ENCODE assay signal across 8 cellular contexts in the genomic region with DNA sequence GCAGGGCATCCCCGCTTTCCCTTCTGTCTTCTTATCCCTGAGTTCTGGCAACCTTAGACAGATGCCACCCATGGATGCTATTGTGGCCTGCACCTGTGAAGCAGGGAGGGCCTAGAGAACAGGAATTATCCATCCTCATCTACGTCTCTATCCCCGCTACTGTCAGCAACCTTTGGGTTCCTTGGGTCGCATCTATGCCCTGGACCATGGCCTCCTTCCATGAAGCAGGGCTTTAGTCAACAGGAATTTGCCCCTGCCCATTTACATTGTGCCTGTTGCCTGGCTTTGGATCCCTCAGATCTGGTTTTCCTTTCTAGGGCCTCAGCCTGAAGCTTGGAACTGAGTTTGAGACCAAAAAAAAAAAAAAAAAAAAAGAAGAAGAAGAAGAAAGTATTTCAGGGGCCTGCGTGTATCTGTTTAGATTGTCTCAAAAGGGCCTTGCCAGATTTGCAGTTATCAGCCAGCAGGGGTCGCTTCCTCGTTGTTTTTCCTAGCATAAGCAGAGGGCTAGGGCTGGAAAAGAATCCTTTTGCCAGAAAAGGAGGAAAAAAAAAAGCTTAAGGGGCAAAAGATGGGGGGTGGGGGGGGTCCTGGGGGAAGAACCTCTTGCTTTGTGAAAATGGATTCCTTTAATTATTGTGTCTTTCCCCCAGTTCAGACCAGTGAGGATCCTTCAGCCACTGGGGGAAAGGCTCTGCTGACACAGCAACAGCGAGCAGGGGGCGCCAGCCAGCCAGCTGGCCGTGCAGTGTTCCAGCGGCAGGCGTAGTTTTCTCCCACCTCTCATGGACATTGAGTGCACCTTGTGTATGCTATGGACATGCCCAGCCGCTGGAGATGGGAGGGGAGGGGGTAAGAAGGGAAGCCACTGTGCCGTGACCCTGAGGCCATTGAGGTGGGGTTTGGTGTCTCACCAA.
DNase-seq lines count a peak whose midpoint lies in the region; ATAC-seq, FAIRE-seq and TF ChIP-seq lines count a peak whose summit lies in the region.

No MANE protein-coding gene starts in this region.

- TF ChIP-seq CTCF in GM12878 (IDR thresholded peaks at IDR 0.05 in 2 of 3, conservative IDR thresholded peaks at IDR 0.05 in 1 of 3; ENCODE audit: control insufficient read depth in 2 of 3, extremely low read depth in 1 of 3, insufficient read depth in 1 of 3, low read depth in 3 of 3, low read length in 3 of 3) (peak; percentile 33 to 43 (median 40); a peak in 5 of 6 replicates), kidney epithelial cell (IDR thresholded peaks at IDR 0.05; ENCODE audit: insufficient read depth, low read length, poor library complexity, severe bottlenecking) (peak; percentile 63), tibial nerve (IDR thresholded peaks at IDR 0.05) (peak; percentile 24 to 54 (median 37))

- H3K9ac ChIP-seq in GM12878 (ENCODE audit: control insufficient read depth, insufficient read depth, low read length): no peak overlapping the region

- intact Hi-C loops in GM12878 (cut with micrococcal nuclease; ENCODE audit: unreplicated experiment): loop anchor here (10.0 kb wide), 1 partner anchor 229 kb away; a partner anchor contains a TSS

- H3K4me3 ChIP-seq in GM12878: no peak overlapping the region
- H3K4me3 ChIP-seq in kidney epithelial cell (ENCODE audit: low read depth, low read length): no peak overlapping the region
- H3K4me3 ChIP-seq in tibial nerve: no peak overlapping the region

- RAD21 ChIA-PET in GM12878 (lab: Charles Lee; ENCODE audit: unreplicated experiment): no interaction called here

- no peaks in the 10 kb centered on the region for H3K36me3 ChIP-seq in GM12878 (ENCODE audit: control insufficient read depth in 2 of 2, insufficient read depth in 2 of 2, low read length in 1 of 2)
- no peaks in the 10 kb centered on the region for H3K36me3 ChIP-seq in kidney epithelial cell (ENCODE audit: control insufficient read depth, insufficient read depth, low read length)
- H3K36me3 ChIP-seq in tibial nerve: no peaks in the 10 kb centered on the region

- H3K27ac ChIP-seq in GM12878 (ENCODE audit: control insufficient read depth, insufficient read depth) (no peak overlapping the region), tibial nerve (peak overlapping the region in 1 of 4 donors; percentile 56)

- CTCF ChIA-PET in GM12878 (lab: Yijun Ruan, JAX): interaction anchor here (0.7 to 1.0 kb wide), 3 partner anchors 8 to 142 kb away, joined by 3 read pairs; no protein-coding TSS in a partner anchor

- in situ Hi-C loops in GM12878 (cut with MboI): no loop called here

- no peaks in the 10 kb centered on the region; the same call in 2 of the 3 replicates for H3K9me3 ChIP-seq in GM12878 (replicated peaks; ENCODE audit: control insufficient read depth, insufficient read depth, low read length)
- H3K9me3 ChIP-seq in tibial nerve: peaks cover 0 to 7% (median 0%) of the 10 kb centered on the region in 4 donors

- TF ChIP-seq POLR2A in GM12878 (IDR thresholded peaks at IDR 0.05; ENCODE audit: low read depth, low read length) (no peak), tibial nerve (IDR thresholded peaks at IDR 0.05) (no peak)

- DNase-seq in SHP77 (lab: John Stamatoyannopoulos, UW) (peak; percentile 11 to 34), SHP77 treated with DMSO at 0.1 percent for 48 hours (lab: John Stamatoyannopoulos, UW) (no peak), NCI-H2029 treated with DMSO at 0.1 percent for 48 hours (lab: John Stamatoyannopoulos, UW) (peak; percentile 8), GM12878 (ENCODE audit: low read depth, low spot score) (no peak), kidney epithelial cell (ENCODE audit: low read depth) (no peak), tibial nerve (ENCODE audit: low spot score in 2 of 2) (peak; percentile 46 to 70)

- no peaks in the 10 kb centered on the region for H4K20me1 ChIP-seq in GM12878 (ENCODE audit: control insufficient read depth, insufficient read depth)

- H3K27me3 ChIP-seq in GM12878 (replicated peaks in 1 of 2; ENCODE audit: control insufficient read depth in 2 of 2, insufficient read depth in 2 of 2, low read length in 1 of 2): no peaks in the 10 kb centered on the region; a peak in 1 of 4 replicates
- H3K27me3 ChIP-seq in kidney epithelial cell (ENCODE audit: control insufficient read depth, insufficient read depth, low read length): no peaks in the 10 kb centered on the region
- no peaks in the 10 kb centered on the region for H3K27me3 ChIP-seq in tibial nerve

- no peak for FAIRE-seq in GM12878 (lab: Jason Lieb, UNC)

- no peak overlapping the region for H3K4me2 ChIP-seq in GM12878 (ENCODE audit: control insufficient read depth, insufficient read depth)

- H3K4me1 ChIP-seq in GM12878 (ENCODE audit: control insufficient read depth, insufficient read depth, low read length) (no peaks in the 10 kb centered on the region), tibial nerve (peaks cover 0 to 4% (median 0%) of the 10 kb centered on the region in 4 donors)

- H2AFZ ChIP-seq in GM12878 (ENCODE audit: control insufficient read depth, low read depth, low read length): no peak overlapping the region

- no peak for TF ChIP-seq EP300 in GM12878 (IDR thresholded peaks at IDR 0.05; ENCODE audit: borderline replicate concordance in 1 of 2, control insufficient read depth in 1 of 2, low read depth in 2 of 2, low read length in 2 of 2)
- no peak for TF ChIP-seq EP300 in tibial nerve (IDR thresholded peaks at IDR 0.05)

- SMC1A ChIA-PET in GM12878 (lab: Charles Lee; ENCODE audit: uncharacterized antibody, unreplicated experiment): interaction anchor here (0.7 to 1.0 kb wide), 2 partner anchors 108 to 229 kb away, joined by 3 read pairs; no protein-coding TSS in a partner anchor

- TF ChIP-seq RAD21 in GM12878 (IDR thresholded peaks at IDR 0.05; ENCODE audit: insufficient read depth, low read depth, low read length): 0 out of 2 replicates have a peak, but pooled peaks have one; percentile 24

- WGBS in GM12878 (ENCODE audit: insufficient coverage, insufficient replicate concordance, low lambda C conversion rate, missing lambda C conversion rate): 33% methylated on average over 14 of the region's 14 CpGs
- 35 to 48% methylated on average over 14 of the region's 14 CpGs for WGBS in tibial nerve, 2 donors

- H3K79me2 ChIP-seq in GM12878 (ENCODE audit: control insufficient read depth, insufficient read depth, low read length): no peaks in the 10 kb centered on the region

- POLR2A ChIA-PET in GM12878 (lab: Charles Lee): interaction anchor here (0.6 kb wide), 1 partner anchor 189 kb away, joined by 3 read pairs; no protein-coding TSS in a partner anchor

- BruUV-seq in GM12878 (replicated peaks; lab: Mats Ljungman, UMichigan): no TSS peak

- ATAC-seq in GM12878 (peak; percentile 59; the same call in 2 of the 3 replicates), HG03045 (IDR thresholded peaks at IDR 0.05; ENCODE audit: unreplicated experiment) (no peak), GM21528 (IDR thresholded peaks at IDR 0.05; ENCODE audit: low FRiP score, unreplicated experiment) (no peak)

TF ChIP-seq in GM12878, 131 proteins besides CTCF, POLR2A, EP300 and RAD21 (continues in another document):
- TF ChIP-seq, protein P1, sequence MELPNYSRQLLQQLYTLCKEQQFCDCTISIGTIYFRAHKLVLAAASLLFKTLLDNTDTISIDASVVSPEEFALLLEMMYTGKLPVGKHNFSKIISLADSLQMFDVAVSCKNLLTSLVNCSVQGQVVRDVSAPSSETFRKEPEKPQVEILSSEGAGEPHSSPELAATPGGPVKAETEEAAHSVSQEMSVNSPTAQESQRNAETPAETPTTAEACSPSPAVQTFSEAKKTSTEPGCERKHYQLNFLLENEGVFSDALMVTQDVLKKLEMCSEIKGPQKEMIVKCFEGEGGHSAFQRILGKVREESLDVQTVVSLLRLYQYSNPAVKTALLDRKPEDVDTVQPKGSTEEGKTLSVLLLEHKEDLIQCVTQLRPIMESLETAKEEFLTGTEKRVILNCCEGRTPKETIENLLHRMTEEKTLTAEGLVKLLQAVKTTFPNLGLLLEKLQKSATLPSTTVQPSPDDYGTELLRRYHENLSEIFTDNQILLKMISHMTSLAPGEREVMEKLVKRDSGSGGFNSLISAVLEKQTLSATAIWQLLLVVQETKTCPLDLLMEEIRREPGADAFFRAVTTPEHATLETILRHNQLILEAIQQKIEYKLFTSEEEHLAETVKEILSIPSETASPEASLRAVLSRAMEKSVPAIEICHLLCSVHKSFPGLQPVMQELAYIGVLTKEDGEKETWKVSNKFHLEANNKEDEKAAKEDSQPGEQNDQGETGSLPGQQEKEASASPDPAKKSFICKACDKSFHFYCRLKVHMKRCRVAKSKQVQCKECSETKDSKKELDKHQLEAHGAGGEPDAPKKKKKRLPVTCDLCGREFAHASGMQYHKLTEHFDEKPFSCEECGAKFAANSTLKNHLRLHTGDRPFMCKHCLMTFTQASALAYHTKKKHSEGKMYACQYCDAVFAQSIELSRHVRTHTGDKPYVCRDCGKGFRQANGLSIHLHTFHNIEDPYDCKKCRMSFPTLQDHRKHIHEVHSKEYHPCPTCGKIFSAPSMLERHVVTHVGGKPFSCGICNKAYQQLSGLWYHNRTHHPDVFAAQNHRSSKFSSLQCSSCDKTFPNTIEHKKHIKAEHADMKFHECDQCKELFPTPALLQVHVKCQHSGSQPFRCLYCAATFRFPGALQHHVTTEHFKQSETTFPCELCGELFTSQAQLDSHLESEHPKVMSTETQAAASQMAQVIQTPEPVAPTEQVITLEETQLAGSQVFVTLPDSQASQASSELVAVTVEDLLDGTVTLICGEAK (IDR thresholded peaks at IDR 0.05; ENCODE audit: borderline replicate concordance): no peak
- no peak for TF ChIP-seq SUPT20H (IDR thresholded peaks at IDR 0.05; ENCODE audit: borderline replicate concordance, control insufficient read depth, low read depth, low read length)
- no peak for TF ChIP-seq RFX5 (IDR thresholded peaks at IDR 0.05; ENCODE audit: low read depth, low read length)
- TF ChIP-seq MEF2A (IDR thresholded peaks at IDR 0.05; ENCODE audit: insufficient read depth, low read depth, low read length): no peak
- peak; percentile 32; the same call in 1 of the 2 replicates for TF ChIP-seq SMC3 (IDR thresholded peaks at IDR 0.05; ENCODE audit: borderline replicate concordance, low read length)
- no peak for TF ChIP-seq IKZF2 (IDR thresholded peaks at IDR 0.05)

Comparison
In these comparisons a context has a peak if more than half of its experiments do, and no peak if none do; other contexts are left out.
1. DNase-seq: peak in SHP77 (2 of 2), NCI-H2029 treated with DMSO at 0.1 percent for 48 hours (single experiment) and tibial nerve (2 of 2); none in SHP77 treated with DMSO at 0.1 percent for 48 hours (single experiment), GM12878 (single experiment) and kidney epithelial cell (single experiment).
2. Peak in every context shown above with its lines, with median percentiles within 50 percentile points of each other: CTCF ChIP-seq.